Comparison of ENCODE assay signal across 15 cellular contexts in the genomic region with DNA sequence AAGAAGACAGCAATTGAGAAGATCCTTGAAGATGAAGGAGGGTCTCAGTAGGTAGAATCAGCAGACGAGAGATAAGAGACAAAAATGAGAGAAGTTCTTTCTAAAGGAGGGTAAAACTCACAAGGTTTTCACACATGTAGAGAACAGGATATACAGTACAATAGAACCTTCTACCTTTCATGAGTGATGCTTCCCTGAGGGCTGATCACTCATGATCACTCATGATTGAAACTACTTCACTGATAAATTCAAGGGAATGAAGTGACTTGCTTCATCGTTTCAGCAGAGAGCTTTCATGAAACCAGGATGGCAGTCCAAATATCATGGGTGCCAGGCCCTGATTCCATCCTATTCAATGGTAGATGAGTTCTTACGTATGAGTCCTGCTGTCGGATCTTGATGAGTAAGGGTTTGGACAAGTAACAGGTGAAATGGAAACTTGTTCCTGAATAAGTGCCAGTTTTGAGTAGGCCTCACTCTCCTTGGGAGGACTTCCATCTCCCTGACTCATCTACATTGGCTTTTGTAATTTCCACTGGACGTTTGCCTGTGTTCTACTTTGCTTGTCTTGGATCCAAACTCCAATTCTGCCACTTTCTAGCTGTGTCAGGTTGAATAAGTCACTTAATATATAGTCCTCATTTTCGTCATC. TPM values are rescaled to one million over a fixed set of nuclear protein-coding genes. Genes with fewer than 3 reads are reported as not detected.
DNase-seq lines count a peak whose midpoint lies in the region; ATAC-seq, FAIRE-seq and TF ChIP-seq lines count a peak whose summit lies in the region.
"Had no signal": no experiment of that assay in that cellular context is flagged by ENCODE, and none has a peak within 500 bp of the region (broad histone marks: within the 10 kb centered on the region; RNA-seq: fewer than 3 reads in every experiment).

No MANE protein-coding gene starts in this region.

- no peaks in the 10 kb centered on the region for H4K20me1 ChIP-seq in astrocyte (ENCODE audit: insufficient read depth, low read length)

- FAIRE-seq in H54 (lab: Jason Lieb, UNC) (peak; percentile 100), astrocyte (lab: Jason Lieb, UNC) (peak; percentile 81)

- H3K9me3 ChIP-seq in astrocyte (ENCODE audit: insufficient read depth, low read depth, low read length) (no peaks in the 10 kb centered on the region), suprapubic skin (no peaks in the 10 kb centered on the region)

- DNase-seq in H54 (ENCODE audit: insufficient read length, low spot score) (no peak), astrocyte (ENCODE audit: low read depth) (peak; percentile 97), foreskin keratinocyte (peak; percentile 85 to 95), suprapubic skin (ENCODE audit: low spot score in 2 of 2) (no peak), NCI-H1105 treated with DMSO at 0.1 percent for 48 hours (lab: John Stamatoyannopoulos, UW) (no peak)
- no peak for DNase-seq in activated T-cell treated with anti-CD3 and anti-CD28 coated beads, Interleukin-2, amount 50 U/mL, for 24 hours
- DNase-seq: activated CD4-positive, alpha-beta T cell treated with anti-CD3 and anti-CD28 coated beads for 1 hour; activated T-cell treated with anti-CD3 and anti-CD28 coated beads, Interleukin-2, amount 50 U/mL, for 72 hours; Calu3; naive B cell; NCI-H2081; SW 1271 had no signal

- no peaks in the 10 kb centered on the region for H3K9me3 Mint-ChIP-seq in astrocyte (ENCODE audit: unreplicated experiment)
- no peaks in the 10 kb centered on the region for H3K9me3 Mint-ChIP-seq in activated T-cell treated with anti-CD3 and anti-CD28 coated beads, Interleukin-2, amount 50 U/mL, for 24 hours
- H3K9me3 Mint-ChIP-seq: central memory CD8-positive, alpha-beta T cell had no signal

- H3K4me3 Mint-ChIP-seq in astrocyte (ENCODE audit: unreplicated experiment), result no peak overlapping the region
- H3K4me3 Mint-ChIP-seq in activated T-cell treated with anti-CD3 and anti-CD28 coated beads, Interleukin-2, amount 50 U/mL, for 24 hours, result no peak overlapping the region
- H3K4me3 Mint-ChIP-seq: activated T-cell treated with anti-CD3 and anti-CD28 coated beads, Interleukin-2, amount 50 U/mL, for 72 hours; central memory CD8-positive, alpha-beta T cell; naive B cell had no signal

- no peak overlapping the region for H3K9ac ChIP-seq in astrocyte (ENCODE audit: low read length)
- H3K9ac ChIP-seq: KMS-11 had no signal

- TF ChIP-seq POLR2A in H54 (IDR thresholded peaks at IDR 0.05; ENCODE audit: low read depth, low read length) (no peak), suprapubic skin (IDR thresholded peaks at IDR 0.05) (no peak)

- H3K4me1 ChIP-seq in astrocyte (ENCODE audit: insufficient read depth, low read length) (peaks cover 18% of the 10 kb centered on the region), foreskin keratinocyte (peaks cover 42% of the 10 kb centered on the region), suprapubic skin (peaks cover 38% of the 10 kb centered on the region)

- no peak overlapping the region for H2AFZ ChIP-seq in astrocyte (ENCODE audit: low read depth, low read length)

- H3K27ac Mint-ChIP-seq in astrocyte (ENCODE audit: unreplicated experiment), result no peak overlapping the region
- H3K27ac Mint-ChIP-seq in activated T-cell treated with anti-CD3 and anti-CD28 coated beads, Interleukin-2, amount 50 U/mL, for 24 hours, result no peak overlapping the region
- H3K27ac Mint-ChIP-seq: activated T-cell treated with anti-CD3 and anti-CD28 coated beads, Interleukin-2, amount 50 U/mL, for 72 hours; naive B cell had no signal

- TF ChIP-seq CTCF in astrocyte (IDR thresholded peaks at IDR 0.05; ENCODE audit: insufficient read depth, low read depth, low read length) (no peak), foreskin keratinocyte (conservative IDR thresholded peaks at IDR 0.05) (no peak), suprapubic skin (IDR thresholded peaks at IDR 0.05) (no peak)

- H3K79me2 ChIP-seq in astrocyte (ENCODE audit: insufficient read depth, low read length), result no peaks in the 10 kb centered on the region

- no peak overlapping the region for H3K27ac ChIP-seq in astrocyte (ENCODE audit: low read depth, low read length)
- peak overlapping the region; percentile 95 for H3K27ac ChIP-seq in foreskin keratinocyte
- H3K27ac ChIP-seq in suprapubic skin, result peak overlapping the region; percentile 27
- H3K27ac ChIP-seq: KMS-11 had no signal

- peak; percentile 77 for ATAC-seq in foreskin keratinocyte
- ATAC-seq in HG02763 (IDR thresholded peaks at IDR 0.05; ENCODE audit: unreplicated experiment), result no peak
- ATAC-seq: activated T-cell treated with anti-CD3 and anti-CD28 coated beads, Interleukin-2, amount 50 U/mL, for 72 hours had no signal

- H3K4me3 ChIP-seq in astrocyte (ENCODE audit: insufficient read depth, low read depth, low read length) (no peak overlapping the region), suprapubic skin (no peak overlapping the region)

- no peak overlapping the region for H3K4me2 ChIP-seq in astrocyte (ENCODE audit: low read length)
- H3K4me2 ChIP-seq: KMS-11 had no signal

- peaks cover 16% of the 10 kb centered on the region for H3K4me1 Mint-ChIP-seq in astrocyte (ENCODE audit: low read depth, unreplicated experiment)
- H3K4me1 Mint-ChIP-seq in activated T-cell treated with anti-CD3 and anti-CD28 coated beads, Interleukin-2, amount 50 U/mL, for 24 hours (ENCODE audit: low read depth), result peaks cover 13% of the 10 kb centered on the region
- H3K4me1 Mint-ChIP-seq: central memory CD8-positive, alpha-beta T cell had no signal

- no peak for TF ChIP-seq EP300 in suprapubic skin (IDR thresholded peaks at IDR 0.05)

- H3K36me3 ChIP-seq in astrocyte (ENCODE audit: insufficient read depth, low read length), result no peaks in the 10 kb centered on the region
- H3K36me3 ChIP-seq in suprapubic skin, result no peaks in the 10 kb centered on the region

- no peaks in the 10 kb centered on the region for H3K36me3 Mint-ChIP-seq in astrocyte (ENCODE audit: low read depth, unreplicated experiment)
- no peaks in the 10 kb centered on the region for H3K36me3 Mint-ChIP-seq in activated T-cell treated with anti-CD3 and anti-CD28 coated beads, Interleukin-2, amount 50 U/mL, for 24 hours (ENCODE audit: low read depth)
- H3K36me3 Mint-ChIP-seq: naive B cell had no signal

- 58% methylated on average over 6 of the region's 6 CpGs for WGBS in suprapubic skin

- no peaks in the 10 kb centered on the region for H3K27me3 Mint-ChIP-seq in astrocyte (ENCODE audit: low read depth, unreplicated experiment)
- peaks cover 28% of the 10 kb centered on the region for H3K27me3 Mint-ChIP-seq in activated T-cell treated with anti-CD3 and anti-CD28 coated beads, Interleukin-2, amount 50 U/mL, for 24 hours

- H3K27me3 ChIP-seq in astrocyte (ENCODE audit: insufficient read depth, low read length) (no peaks in the 10 kb centered on the region), foreskin keratinocyte (no peaks in the 10 kb centered on the region), suprapubic skin (no peaks in the 10 kb centered on the region)

RNA-seq across cellular contexts. Expression of a gene that starts 9.6 kb away (rescaled TPM):
- total RNA-seq in astrocyte (0.24 and 0.50 TPM in 2 replicates), foreskin keratinocyte (0.04 TPM in 1 of 2 replicates, not detected in the other), suprapubic skin (10 to 100 TPM in 1 of 4 donors, 1 to 10 TPM in 3; 1.7 to 12.8 (median 2.1) TPM)
- polyA plus RNA-seq in foreskin keratinocyte, result not detected in 2 replicates

RNA-seq across cellular contexts. Expression of a gene that starts 56.1 kb away (rescaled TPM):
- total RNA-seq in astrocyte, result 34.1 and 35.6 TPM in 2 replicates
- total RNA-seq in foreskin keratinocyte, result 1.9 and 5.4 TPM in 2 replicates
- 0.99 and 3.0 TPM in 2 replicates for polyA plus RNA-seq in foreskin keratinocyte
- total RNA-seq in suprapubic skin, result 100 to 1,000 TPM; 524 to 822 (median 675) TPM

Comparison
In these comparisons a context has a peak if more than half of its experiments do, and no peak if none do; other contexts are left out.
1. DNase-seq: peak in astrocyte (single experiment) and foreskin keratinocyte (2 of 2); none in H54 (single experiment), suprapubic skin (0 of 2), activated T-cell treated with anti-CD3 and anti-CD28 coated beads, Interleukin-2, amount 50 U/mL, for 24 hours (single experiment) and NCI-H1105 treated with DMSO at 0.1 percent for 48 hours (single experiment).
2. RNA of a gene that starts 56.1 kb away (total RNA-seq): 524 to 822 TPM in suprapubic skin; 34.1 to 35.6 TPM in astrocyte and 1.9 to 5.4 TPM in foreskin keratinocyte; every median in the first group is over 10 times any median in the second.